8 cellular contexts compared by ENCODE assay signal in the genomic region with DNA sequence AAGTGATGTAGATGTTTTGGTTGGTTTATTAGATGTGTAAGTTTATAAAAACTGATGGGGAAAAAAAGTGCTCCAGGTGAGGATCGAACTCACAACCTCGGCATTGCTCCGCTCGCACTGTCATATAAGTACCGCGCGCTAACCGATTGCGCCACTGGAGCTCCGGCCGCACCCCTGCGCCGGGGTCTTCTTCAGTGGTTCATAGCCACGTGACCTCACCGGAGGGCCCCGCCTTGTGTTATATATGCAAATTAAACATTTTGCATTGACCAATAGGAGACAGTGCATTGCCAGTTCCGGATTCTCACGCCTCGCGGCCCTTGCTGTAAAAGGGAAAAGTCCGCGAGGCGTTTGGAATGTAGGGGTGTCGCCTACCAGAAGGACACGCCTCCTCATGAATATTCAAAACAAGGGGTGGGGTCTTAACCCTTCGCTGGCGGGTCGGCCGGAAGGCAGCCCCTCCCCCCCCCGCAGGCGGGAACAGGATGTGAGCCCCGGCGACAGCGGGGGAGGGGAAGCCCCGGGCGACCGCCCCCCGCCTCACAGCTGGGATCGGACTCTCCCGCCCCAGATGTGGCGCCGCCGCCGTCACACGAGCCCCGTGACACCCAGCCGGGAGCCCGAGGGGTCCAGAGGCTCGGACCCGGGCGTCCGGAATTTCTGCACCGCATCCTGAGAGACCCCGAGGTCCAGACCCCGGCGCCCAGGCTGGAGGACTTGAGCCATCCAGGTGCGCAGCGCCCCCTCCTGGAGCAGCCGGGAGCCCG. TPM values are rescaled to one million over a fixed set of nuclear protein-coding genes. Genes with fewer than 3 reads are reported as not detected.
A peak's percentile ranks its signal among the peaks of the same experiment; 100 is the strongest.
DNase-seq lines count a peak whose midpoint lies in the region; ATAC-seq and TF ChIP-seq lines count a peak whose summit lies in the region.

A gene with protein sequence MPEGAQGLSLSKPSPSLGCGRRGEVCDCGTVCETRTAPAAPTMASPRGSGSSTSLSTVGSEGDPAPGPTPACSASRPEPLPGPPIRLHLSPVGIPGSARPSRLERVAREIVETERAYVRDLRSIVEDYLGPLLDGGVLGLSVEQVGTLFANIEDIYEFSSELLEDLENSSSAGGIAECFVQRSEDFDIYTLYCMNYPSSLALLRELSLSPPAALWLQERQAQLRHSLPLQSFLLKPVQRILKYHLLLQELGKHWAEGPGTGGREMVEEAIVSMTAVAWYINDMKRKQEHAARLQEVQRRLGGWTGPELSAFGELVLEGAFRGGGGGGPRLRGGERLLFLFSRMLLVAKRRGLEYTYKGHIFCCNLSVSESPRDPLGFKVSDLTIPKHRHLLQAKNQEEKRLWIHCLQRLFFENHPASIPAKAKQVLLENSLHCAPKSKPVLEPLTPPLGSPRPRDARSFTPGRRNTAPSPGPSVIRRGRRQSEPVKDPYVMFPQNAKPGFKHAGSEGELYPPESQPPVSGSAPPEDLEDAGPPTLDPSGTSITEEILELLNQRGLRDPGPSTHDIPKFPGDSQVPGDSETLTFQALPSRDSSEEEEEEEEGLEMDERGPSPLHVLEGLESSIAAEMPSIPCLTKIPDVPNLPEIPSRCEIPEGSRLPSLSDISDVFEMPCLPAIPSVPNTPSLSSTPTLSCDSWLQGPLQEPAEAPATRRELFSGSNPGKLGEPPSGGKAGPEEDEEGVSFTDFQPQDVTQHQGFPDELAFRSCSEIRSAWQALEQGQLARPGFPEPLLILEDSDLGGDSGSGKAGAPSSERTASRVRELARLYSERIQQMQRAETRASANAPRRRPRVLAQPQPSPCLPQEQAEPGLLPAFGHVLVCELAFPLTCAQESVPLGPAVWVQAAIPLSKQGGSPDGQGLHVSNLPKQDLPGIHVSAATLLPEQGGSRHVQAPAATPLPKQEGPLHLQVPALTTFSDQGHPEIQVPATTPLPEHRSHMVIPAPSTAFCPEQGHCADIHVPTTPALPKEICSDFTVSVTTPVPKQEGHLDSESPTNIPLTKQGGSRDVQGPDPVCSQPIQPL (N-terminal part only) (plus strand): TSS at position 570 of the 767 bp plus-strand sequence. CDS start 1,418 bp downstream, outside the sequence.

- H3K27me3 Mint-ChIP-seq in activated T-helper 2 cell treated with anti-CD3 and anti-CD28 coated beads, Interferon-gamma antibody, Interleukin-2, Interleukin-4, amounts not matched to agents 10 μg/mL and 5 μg/mL and 100 μg/mL, durations not matched to agents 14 hours and 24 hours and 36 hours (ENCODE audit: low read depth), result no peaks in the 10 kb centered on the region
- H3K27me3 Mint-ChIP-seq in natural killer cell (ENCODE audit: low read depth in 2 of 2), result no peaks in the 10 kb centered on the region

- H3K4me3 Mint-ChIP-seq in activated T-helper 2 cell treated with anti-CD3 and anti-CD28 coated beads, Interferon-gamma antibody, Interleukin-2, Interleukin-4, amounts not matched to agents 10 μg/mL and 5 μg/mL and 100 μg/mL, durations not matched to agents 14 hours and 24 hours and 36 hours (ENCODE audit: low read depth), result peak within 1 kb of the TSS; percentile 97
- H3K4me3 Mint-ChIP-seq in natural killer cell, result peak within 1 kb of the TSS; percentile 97

- peaks cover 38% of the 10 kb centered on the region for H3K4me1 Mint-ChIP-seq in activated T-helper 2 cell treated with anti-CD3 and anti-CD28 coated beads, Interferon-gamma antibody, Interleukin-2, Interleukin-4, amounts not matched to agents 10 μg/mL and 5 μg/mL and 100 μg/mL, durations not matched to agents 14 hours and 24 hours and 36 hours (ENCODE audit: low read depth)
- H3K4me1 Mint-ChIP-seq in natural killer cell, result peaks cover 55 to 66% of the 10 kb centered on the region in 2 donors

- H3K36me3 ChIP-seq in RWPE2 (ENCODE audit: low read depth), result peaks cover 40% of the 10 kb centered on the region

- ATAC-seq in RWPE2 (ENCODE audit: low read depth) (peak; percentile 57), natural killer cell (peak; percentile 54 to 80 (median 57))

- H3K9me3 Mint-ChIP-seq in activated T-helper 2 cell treated with anti-CD3 and anti-CD28 coated beads, Interferon-gamma antibody, Interleukin-2, Interleukin-4, amounts not matched to agents 10 μg/mL and 5 μg/mL and 100 μg/mL, durations not matched to agents 14 hours and 24 hours and 36 hours, result no peaks in the 10 kb centered on the region
- no peaks in the 10 kb centered on the region for H3K9me3 Mint-ChIP-seq in natural killer cell

- H3K27me3 ChIP-seq in RWPE2 (ENCODE audit: insufficient read depth, poor library complexity, severe bottlenecking), result no peaks in the 10 kb centered on the region

- intact Hi-C loops in activated T-helper 2 cell treated with anti-CD3 and anti-CD28 coated beads, Interferon-gamma antibody, Interleukin-2, Interleukin-4, amounts not matched to agents 10 μg/mL and 5 μg/mL and 100 μg/mL, durations not matched to agents 14 hours and 24 hours and 36 hours (cut with micrococcal nuclease), result loop anchor here (1.0 to 2.0 kb wide), 7 partner anchors 15 to 290 kb away; partner anchors contain the start of genes MED29 and PAF1
- intact Hi-C loops in natural killer cell (cut with micrococcal nuclease), result loop anchor here (1.0 to 5.0 kb wide), 5 partner anchors 11 to 120 kb away; partner anchors contain the start of genes EID2B, RPS16, SAMD4B and SUPT5H

- TF ChIP-seq CTCF in RWPE2 (IDR thresholded peaks at IDR 0.05; ENCODE audit: poor library complexity, severe bottlenecking) (peak; percentile 81), fibroblast of mammary gland (conservative IDR thresholded peaks at IDR 0.05; ENCODE audit: control insufficient read depth, insufficient read depth, low read depth, low read length) (peak; percentile 51), natural killer cell (IDR thresholded peaks at IDR 0.05) (peak; percentile 86)

- peak within 1 kb of the TSS; percentile 90 for H3K27ac Mint-ChIP-seq in activated T-helper 2 cell treated with anti-CD3 and anti-CD28 coated beads, Interferon-gamma antibody, Interleukin-2, Interleukin-4, amounts not matched to agents 10 μg/mL and 5 μg/mL and 100 μg/mL, durations not matched to agents 14 hours and 24 hours and 36 hours
- peak within 1 kb of the TSS; percentile 96 to 97 for H3K27ac Mint-ChIP-seq in natural killer cell

- H3K9me3 ChIP-seq in RWPE2 (ENCODE audit: severe bottlenecking), result no peaks in the 10 kb centered on the region

- H3K4me3 ChIP-seq in RWPE2 (ENCODE audit: severe bottlenecking) (peak within 1 kb of the TSS; percentile 84), fibroblast of mammary gland (ENCODE audit: control insufficient read depth, low read depth, low read length) (peak within 1 kb of the TSS; percentile 86)

- H3K27ac ChIP-seq in RWPE2 (ENCODE audit: poor library complexity, severe bottlenecking), result peak within 1 kb of the TSS; percentile 97

- H3K4me1 ChIP-seq in RWPE2 (ENCODE audit: insufficient read depth, poor library complexity, severe bottlenecking), result peaks cover 13% of the 10 kb centered on the region

- H3K36me3 Mint-ChIP-seq in activated T-helper 2 cell treated with anti-CD3 and anti-CD28 coated beads, Interferon-gamma antibody, Interleukin-2, Interleukin-4, amounts not matched to agents 10 μg/mL and 5 μg/mL and 100 μg/mL, durations not matched to agents 14 hours and 24 hours and 36 hours (ENCODE audit: low read depth), result peaks cover 35% of the 10 kb centered on the region
- peaks cover 7% of the 10 kb centered on the region for H3K36me3 Mint-ChIP-seq in natural killer cell

- DNase-seq in ELR (ENCODE audit: low read depth), result peak; percentile 99
- peak; percentile 99 for DNase-seq in H4 (ENCODE audit: low spot score)
- DNase-seq in LoVo (ENCODE audit: low spot score), result peak; percentile 99
- DNase-seq in RWPE2 (ENCODE audit: low spot score), result peak; percentile 97
- peak; percentile 96 for DNase-seq in activated T-helper 2 cell treated with anti-CD3 and anti-CD28 coated beads, Interferon-gamma antibody, Interleukin-2, Interleukin-4, amounts not matched to agents 10 μg/mL and 5 μg/mL and 100 μg/mL, durations not matched to agents 14 hours and 24 hours and 36 hours (ENCODE audit: low spot score)
- DNase-seq in fibroblast of mammary gland (ENCODE audit: low read depth), result peak; percentile 99
- DNase-seq in natural killer cell, result peak; percentile 98
- DNase-seq in stimulated activated naive CD4-positive, alpha-beta T cell treated with Interleukin-2 at 50 U/mL for 16 hours (lab: John Stamatoyannopoulos, UW), result peak; percentile 92

RNA-seq across cellular contexts. Expression of the gene that starts here (rescaled TPM):
- total RNA-seq in H4 (2014; rRNA removed; shearing (Covaris generic)), result 5.3 and 7.1 TPM in 2 replicates
- 49.8 and 50.7 TPM in 2 replicates for total RNA-seq in activated T-helper 2 cell treated with anti-CD3 and anti-CD28 coated beads, Interferon-gamma antibody, Interleukin-2, Interleukin-4, amounts not matched to agents 10 μg/mL and 5 μg/mL and 100 μg/mL, durations not matched to agents 14 hours and 24 hours and 36 hours
- total RNA-seq in natural killer cell, result 100 to 1,000 TPM in 1 of 3 donors, 10 to 100 TPM in 2; 70.2 to 129 (median 80.7) TPM

Comparison
In these comparisons a context has a peak if more than half of its experiments do, and no peak if none do; other contexts are left out.
1. Peak in every context shown above with its lines: DNase-seq, ATAC-seq, H3K4me3 ChIP-seq and H3K27ac ChIP-seq.